8 cellular contexts compared by ENCODE assay signal in the genomic region with DNA sequence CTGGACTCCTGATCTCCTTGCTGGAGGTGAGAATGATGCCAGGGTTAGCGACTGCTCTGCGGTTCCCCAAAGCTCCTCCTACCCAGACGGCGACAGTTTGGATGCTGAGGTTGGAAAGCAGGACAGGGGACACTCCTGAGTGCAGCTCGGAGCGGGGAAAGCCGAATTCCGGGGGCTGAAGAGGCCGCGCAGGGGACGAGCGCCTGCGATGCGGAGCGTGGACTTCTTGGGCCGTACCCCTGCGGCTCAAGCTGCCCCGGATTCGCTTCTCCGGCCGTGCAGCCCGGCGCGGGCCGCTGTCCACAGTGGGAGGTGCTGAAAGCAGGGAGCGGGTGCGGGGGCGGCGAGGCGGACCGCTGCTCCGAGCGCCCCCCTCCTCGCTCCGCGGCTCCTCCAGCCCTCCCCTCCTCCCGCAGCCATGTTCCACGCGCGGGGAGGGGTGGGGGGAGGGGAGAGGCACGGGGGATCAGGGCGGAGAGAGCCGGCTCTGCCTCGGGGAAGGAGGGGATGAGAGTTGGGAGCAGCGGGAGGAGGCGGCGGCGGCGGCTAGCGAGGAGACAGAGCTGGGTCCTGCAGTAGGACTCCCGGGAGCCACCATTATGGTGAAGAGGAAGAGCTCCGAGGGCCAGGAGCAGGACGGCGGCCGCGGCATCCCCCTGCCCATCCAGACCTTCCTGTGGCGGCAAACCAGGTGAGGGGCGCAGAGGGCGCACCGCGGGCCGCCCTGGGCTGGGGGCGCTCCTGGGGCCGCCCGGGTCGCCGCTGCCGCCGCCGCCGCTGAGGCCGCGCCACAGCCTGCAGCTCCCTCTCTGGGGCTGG. TPM values are rescaled to one million over a fixed set of nuclear protein-coding genes. Genes with fewer than 3 reads are reported as not detected.
DNase-seq lines count a peak whose midpoint lies in the region; ATAC-seq and TF ChIP-seq lines count a peak whose summit lies in the region.

A gene with protein sequence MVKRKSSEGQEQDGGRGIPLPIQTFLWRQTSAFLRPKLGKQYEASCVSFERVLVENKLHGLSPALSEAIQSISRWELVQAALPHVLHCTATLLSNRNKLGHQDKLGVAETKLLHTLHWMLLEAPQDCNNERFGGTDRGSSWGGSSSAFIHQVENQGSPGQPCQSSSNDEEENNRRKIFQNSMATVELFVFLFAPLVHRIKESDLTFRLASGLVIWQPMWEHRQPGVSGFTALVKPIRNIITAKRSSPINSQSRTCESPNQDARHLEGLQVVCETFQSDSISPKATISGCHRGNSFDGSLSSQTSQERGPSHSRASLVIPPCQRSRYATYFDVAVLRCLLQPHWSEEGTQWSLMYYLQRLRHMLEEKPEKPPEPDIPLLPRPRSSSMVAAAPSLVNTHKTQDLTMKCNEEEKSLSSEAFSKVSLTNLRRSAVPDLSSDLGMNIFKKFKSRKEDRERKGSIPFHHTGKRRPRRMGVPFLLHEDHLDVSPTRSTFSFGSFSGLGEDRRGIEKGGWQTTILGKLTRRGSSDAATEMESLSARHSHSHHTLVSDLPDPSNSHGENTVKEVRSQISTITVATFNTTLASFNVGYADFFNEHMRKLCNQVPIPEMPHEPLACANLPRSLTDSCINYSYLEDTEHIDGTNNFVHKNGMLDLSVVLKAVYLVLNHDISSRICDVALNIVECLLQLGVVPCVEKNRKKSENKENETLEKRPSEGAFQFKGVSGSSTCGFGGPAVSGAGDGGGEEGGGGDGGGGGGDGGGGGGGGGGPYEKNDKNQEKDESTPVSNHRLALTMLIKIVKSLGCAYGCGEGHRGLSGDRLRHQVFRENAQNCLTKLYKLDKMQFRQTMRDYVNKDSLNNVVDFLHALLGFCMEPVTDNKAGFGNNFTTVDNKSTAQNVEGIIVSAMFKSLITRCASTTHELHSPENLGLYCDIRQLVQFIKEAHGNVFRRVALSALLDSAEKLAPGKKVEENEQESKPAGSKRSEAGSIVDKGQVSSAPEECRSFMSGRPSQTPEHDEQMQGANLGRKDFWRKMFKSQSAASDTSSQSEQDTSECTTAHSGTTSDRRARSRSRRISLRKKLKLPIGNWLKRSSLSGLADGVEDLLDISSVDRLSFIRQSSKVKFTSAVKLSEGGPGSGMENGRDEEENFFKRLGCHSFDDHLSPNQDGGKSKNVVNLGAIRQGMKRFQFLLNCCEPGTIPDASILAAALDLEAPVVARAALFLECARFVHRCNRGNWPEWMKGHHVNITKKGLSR (N-terminal part only) (plus strand): TSS at position 359 of the 819 bp plus-strand sequence. CDS start 241 bp downstream, at position 600.

- H3K27ac Mint-ChIP-seq in chondrocyte (ENCODE audit: unreplicated experiment), result no peak within 1 kb of the TSS

- peaks cover 4% of the 10 kb centered on the region for H3K4me1 Mint-ChIP-seq in chondrocyte (ENCODE audit: low read depth)

- H3K27me3 ChIP-seq in spleen (replicated peaks in 1 of 7), result peaks cover 0 to 60% (median 29%) of the 10 kb centered on the region in 7 donors
- H3K27me3 ChIP-seq in Karpas-422 (ENCODE audit: low read length), result no peaks in the 10 kb centered on the region

- H3K9me3 ChIP-seq in spleen (no peaks in the 10 kb centered on the region), Karpas-422 (ENCODE audit: low read length) (no peaks in the 10 kb centered on the region)

- no peak within 1 kb of the TSS for H2AFZ ChIP-seq in Karpas-422 (ENCODE audit: low read length)

- H3K4me1 ChIP-seq in spleen, result peaks cover 0 to 11% (median 4%) of the 10 kb centered on the region in 6 donors
- H3K4me1 ChIP-seq in Karpas-422 (ENCODE audit: low read length), result no peaks in the 10 kb centered on the region

- H3K9ac ChIP-seq in Karpas-422 (ENCODE audit: low read length), result no peak within 1 kb of the TSS

- H3K36me3 ChIP-seq in spleen, result no peaks in the 10 kb centered on the region
- no peaks in the 10 kb centered on the region for H3K36me3 ChIP-seq in Karpas-422 (ENCODE audit: insufficient read depth, low read length)

- TF ChIP-seq POLR2A in spleen (IDR thresholded peaks at IDR 0.05), result no peak

- no peaks in the 10 kb centered on the region for H4K20me1 ChIP-seq in Karpas-422 (ENCODE audit: insufficient read depth, low read depth, low read length)

- H3K36me3 Mint-ChIP-seq in chondrocyte (ENCODE audit: low read depth), result no peaks in the 10 kb centered on the region

- no peaks in the 10 kb centered on the region for H3K9me3 Mint-ChIP-seq in chondrocyte (ENCODE audit: low read depth)

- intact Hi-C loops in spleen (cut with DNase I; ENCODE audit: low total_unique reads), result no loop called here

- H3K4me3 ChIP-seq in spleen, result peak within 1 kb of the TSS in 5 of 8 donors; percentile 12 to 57 (median 18)
- no peak within 1 kb of the TSS for H3K4me3 ChIP-seq in Karpas-422 (ENCODE audit: low read length)

- peak; percentile 64 for ATAC-seq in HG03045 (IDR thresholded peaks at IDR 0.05; ENCODE audit: unreplicated experiment)
- ATAC-seq in GM21360 (IDR thresholded peaks at IDR 0.05; ENCODE audit: unreplicated experiment), result no peak

- WGBS in spleen, 5 donors, result 6 to 11% (median 6%) methylated on average over 54 to 73 of the region's 73 CpGs

- peak within 1 kb of the TSS; percentile 68 for H3K4me3 Mint-ChIP-seq in chondrocyte (ENCODE audit: unreplicated experiment)

- TF ChIP-seq CTCF in chondrocyte (IDR thresholded peaks at IDR 0.05) (no peak), spleen (IDR thresholded peaks at IDR 0.05 in 8 of 11, conservative IDR thresholded peaks at IDR 0.05 in 3 of 11) (no peak)

- H3K9me2 ChIP-seq in Karpas-422 (replicated peaks; ENCODE audit: insufficient read depth, low read length), result no peaks in the 10 kb centered on the region

- H3K27ac ChIP-seq in spleen (no peak within 1 kb of the TSS), Karpas-422 (ENCODE audit: low read length) (no peak within 1 kb of the TSS)

- H3K79me2 ChIP-seq in Karpas-422 (ENCODE audit: low read length), result no peaks in the 10 kb centered on the region

- H3K27me3 Mint-ChIP-seq in chondrocyte (ENCODE audit: low read depth), result peaks cover 23% of the 10 kb centered on the region

- no peak within 1 kb of the TSS for H3K4me2 ChIP-seq in Karpas-422 (ENCODE audit: low read depth, low read length, poor library complexity, severe bottlenecking)

- DNase-seq in ELR (ENCODE audit: low read depth) (peak; percentile 19), chondrocyte (ENCODE audit: low spot score) (peak; percentile 93), islet precursor cell (peak; percentile 92), spleen (peak; percentile 77), Karpas-422 (no peak)

TF ChIP-seq in PFSK-1, 5 proteins besides CTCF, POLR2A, EP300 and RAD21:
- TF ChIP-seq, protein P1, sequence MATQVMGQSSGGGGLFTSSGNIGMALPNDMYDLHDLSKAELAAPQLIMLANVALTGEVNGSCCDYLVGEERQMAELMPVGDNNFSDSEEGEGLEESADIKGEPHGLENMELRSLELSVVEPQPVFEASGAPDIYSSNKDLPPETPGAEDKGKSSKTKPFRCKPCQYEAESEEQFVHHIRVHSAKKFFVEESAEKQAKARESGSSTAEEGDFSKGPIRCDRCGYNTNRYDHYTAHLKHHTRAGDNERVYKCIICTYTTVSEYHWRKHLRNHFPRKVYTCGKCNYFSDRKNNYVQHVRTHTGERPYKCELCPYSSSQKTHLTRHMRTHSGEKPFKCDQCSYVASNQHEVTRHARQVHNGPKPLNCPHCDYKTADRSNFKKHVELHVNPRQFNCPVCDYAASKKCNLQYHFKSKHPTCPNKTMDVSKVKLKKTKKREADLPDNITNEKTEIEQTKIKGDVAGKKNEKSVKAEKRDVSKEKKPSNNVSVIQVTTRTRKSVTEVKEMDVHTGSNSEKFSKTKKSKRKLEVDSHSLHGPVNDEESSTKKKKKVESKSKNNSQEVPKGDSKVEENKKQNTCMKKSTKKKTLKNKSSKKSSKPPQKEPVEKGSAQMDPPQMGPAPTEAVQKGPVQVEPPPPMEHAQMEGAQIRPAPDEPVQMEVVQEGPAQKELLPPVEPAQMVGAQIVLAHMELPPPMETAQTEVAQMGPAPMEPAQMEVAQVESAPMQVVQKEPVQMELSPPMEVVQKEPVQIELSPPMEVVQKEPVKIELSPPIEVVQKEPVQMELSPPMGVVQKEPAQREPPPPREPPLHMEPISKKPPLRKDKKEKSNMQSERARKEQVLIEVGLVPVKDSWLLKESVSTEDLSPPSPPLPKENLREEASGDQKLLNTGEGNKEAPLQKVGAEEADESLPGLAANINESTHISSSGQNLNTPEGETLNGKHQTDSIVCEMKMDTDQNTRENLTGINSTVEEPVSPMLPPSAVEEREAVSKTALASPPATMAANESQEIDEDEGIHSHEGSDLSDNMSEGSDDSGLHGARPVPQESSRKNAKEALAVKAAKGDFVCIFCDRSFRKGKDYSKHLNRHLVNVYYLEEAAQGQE (IDR thresholded peaks at IDR 0.05; ENCODE audit: insufficient read depth in 1 of 2, low read depth in 2 of 2, low read length in 2 of 2), result peak; percentile 96 to 98
- TF ChIP-seq TAF1 (IDR thresholded peaks at IDR 0.05; ENCODE audit: borderline replicate concordance, insufficient read depth, low read length), result no peak
- TF ChIP-seq FOXP2 (optimal IDR thresholded peaks at IDR 0.05; ENCODE audit: borderline replicate concordance, extremely low read depth, extremely low read length, insufficient read depth), result peak; percentile 69
- no peak for TF ChIP-seq POLR2AphosphoS5 (IDR thresholded peaks at IDR 0.05; ENCODE audit: low read depth, low read length)
- TF ChIP-seq SIN3A (IDR thresholded peaks at IDR 0.05; ENCODE audit: borderline replicate concordance, insufficient read depth, low read length), result peak; percentile 97; the same call in 1 of the 2 replicates
TF ChIP-seq in PFSK-1: peak in this region for 3.

RNA-seq across cellular contexts. Expression of the gene that starts here (rescaled TPM):
- 0.49 TPM for polyA plus RNA-seq in PFSK-1 (2012; ENCODE audit: insufficient read length, low read depth)
- total RNA-seq in chondrocyte (0.02 TPM in 1 of 3 replicates, not detected in the others), spleen (1 to 10 TPM in 2 of 7 donors, under 1 TPM in 5; 0.23 to 1.9 (median 0.69) TPM)
- under 1 TPM; 0.05 to 0.10 (median 0.07) TPM for polyA plus RNA-seq in spleen
- total RNA-seq in Karpas-422 (2014; rRNA removed; shearing (Covaris generic); ENCODE audit: low replicate concordance), result 0.04 and 0.11 TPM in 2 replicates

Comparison
In these comparisons a context has a peak if more than half of its experiments do, and no peak if none do; other contexts are left out.
1. Peak in DNase-seq in chondrocyte; RNA of the gene not detected or under 1 TPM.